1 cellular context compared by ENCODE assay signal in genomic region chr1:2571348-2571747, GRCh38.
A peak's percentile ranks its signal among the peaks of the same experiment; 100 is the strongest.
TF ChIP-seq lines count a peak whose summit lies in the region.

No MANE protein-coding gene starts in this region.

TF ChIP-seq in HepG2, 621 proteins besides CTCF, POLR2A, EP300 and RAD21 (continued from another document and continues in another):
- TF ChIP-seq ZBTB10 (CRISPR knock-in tag; IDR thresholded peaks at IDR 0.05; ENCODE audit: borderline replicate concordance) (no peak), CREBL2 (CRISPR knock-in tag; IDR thresholded peaks at IDR 0.05; ENCODE audit: borderline replicate concordance) (no peak), ZBTB8A (CRISPR knock-in tag; IDR thresholded peaks at IDR 0.05; ENCODE audit: borderline replicate concordance, low read depth) (no peak), NFAT5 (CRISPR knock-in tag; IDR thresholded peaks at IDR 0.05) (no peak), AKAP8 (CRISPR knock-in tag; IDR thresholded peaks at IDR 0.05) (no peak), SIX1 (CRISPR knock-in tag; IDR thresholded peaks at IDR 0.05; ENCODE audit: borderline replicate concordance) (no peak), MAZ (IDR thresholded peaks at IDR 0.05; ENCODE audit: borderline replicate concordance, low read depth, low read length) (no peak), MAZ (CRISPR knock-in tag; IDR thresholded peaks at IDR 0.05; ENCODE audit: low read depth) (no peak), MXI1 (IDR thresholded peaks at IDR 0.05; ENCODE audit: borderline replicate concordance, low read depth, low read length) (no peak), ZBTB7A (CRISPR knock-in tag; IDR thresholded peaks at IDR 0.05) (peak; percentile 42; the same call in 1 of the 2 replicates), YEATS4 (CRISPR knock-in tag; IDR thresholded peaks at IDR 0.05; ENCODE audit: borderline replicate concordance) (peak; percentile 46; the same call in 1 of the 2 replicates), ATF5 (CRISPR knock-in tag; IDR thresholded peaks at IDR 0.05; ENCODE audit: low read depth) (no peak), ZNF318 (CRISPR knock-in tag; IDR thresholded peaks at IDR 0.05) (no peak), MAFF (IDR thresholded peaks at IDR 0.05; ENCODE audit: low read depth, low read length) (no peak), TIGD3 (CRISPR knock-in tag; IDR thresholded peaks at IDR 0.05; ENCODE audit: borderline replicate concordance) (no peak), THRA (CRISPR knock-in tag; IDR thresholded peaks at IDR 0.05; ENCODE audit: borderline replicate concordance) (peak; percentile 98), ZNF777 (CRISPR knock-in tag; IDR thresholded peaks at IDR 0.05) (no peak), ZNF207 (IDR thresholded peaks at IDR 0.05; ENCODE audit: borderline replicate concordance) (no peak), ZNF841 (CRISPR knock-in tag; IDR thresholded peaks at IDR 0.05; ENCODE audit: borderline replicate concordance) (no peak), ZNF83 (CRISPR knock-in tag; IDR thresholded peaks at IDR 0.05; ENCODE audit: borderline replicate concordance) (no peak), ZNF639 (CRISPR knock-in tag; conservative IDR thresholded peaks at IDR 0.05) (no peak), RBM39 (IDR thresholded peaks at IDR 0.05; ENCODE audit: low read depth, low read length, poor library complexity, severe bottlenecking) (no peak), ATF6 (CRISPR knock-in tag; conservative IDR thresholded peaks at IDR 0.05) (no peak), ZNF12 (CRISPR knock-in tag; IDR thresholded peaks at IDR 0.05) (no peak), ZNF737 (CRISPR knock-in tag; IDR thresholded peaks at IDR 0.05; ENCODE audit: borderline replicate concordance) (no peak), ZSCAN22 (CRISPR knock-in tag; IDR thresholded peaks at IDR 0.05) (no peak), IRF2 (CRISPR knock-in tag; IDR thresholded peaks at IDR 0.05) (no peak), DNMT3B (CRISPR knock-in tag; conservative IDR thresholded peaks at IDR 0.05) (no peak), PHB2 (IDR thresholded peaks at IDR 0.05; ENCODE audit: partially characterized antibody) (no peak), ARID2 (CRISPR knock-in tag; IDR thresholded peaks at IDR 0.05; ENCODE audit: borderline replicate concordance) (no peak), AGO1 (IDR thresholded peaks at IDR 0.05; ENCODE audit: low read depth, low read length, poor library complexity, severe bottlenecking) (no peak), NCOR1 (IDR thresholded peaks at IDR 0.05; ENCODE audit: borderline replicate concordance, low read length) (peak; percentile 51; the same call in 1 of the 2 replicates), TBX2 (CRISPR knock-in tag; IDR thresholded peaks at IDR 0.05; ENCODE audit: borderline replicate concordance) (peak; percentile 65; the same call in 1 of the 2 replicates), ZNF337 (CRISPR knock-in tag; IDR thresholded peaks at IDR 0.05; ENCODE audit: borderline replicate concordance, low read depth) (0 out of 2 replicates have a peak, but pooled peaks have one; percentile 26)
